Comparison of ENCODE assay signal across 17 cellular contexts in genomic region chr3:135453333-135453732, GRCh38.
"Had no signal": no experiment of that assay in that cellular context is flagged by ENCODE, and none has a peak within 500 bp of the region (broad histone marks: within the 10 kb centered on the region; RNA-seq: fewer than 3 reads in every experiment).

No MANE protein-coding gene starts in this region.

- ATAC-seq: HepG2 had no signal

- H3K36me3 ChIP-seq: MG63, SJSA1 had no signal

- H3K9me3 ChIP-seq: MG63, SJSA1 had no signal

- H3K27me3 ChIP-seq: MG63, SJSA1 had no signal

- H3K27ac ChIP-seq: SJSA1, SK-N-MC had no signal

- DNase-seq: IMR-90, Karpas-422, KG1, MG63, NCI-H1092 treated with DMSO at 0.1 percent for 48 hours, NCI-H1436, NCI-H187, NCI-H2029, NCI-H2081 treated with DMSO at 0.1 percent for 48 hours, NCI-H2227 treated with DMSO at 0.1 percent for 48 hours, NCI-H526, Right ventricle myocardium superior, RPMI8226, SIG-M5 had no signal

- H3K4me3 ChIP-seq: MG63, SJSA1, SK-N-MC had no signal

- H3K4me1 ChIP-seq: SJSA1 had no signal
